ENCODE assay signal across 9 cellular contexts in genomic region chr5:179619776-179620175, GRCh38. TPM values are rescaled to one million over a fixed set of nuclear protein-coding genes. Genes with fewer than 3 reads are reported as not detected.
A peak's percentile ranks its signal among the peaks of the same experiment; 100 is the strongest.
DNase-seq lines count a peak whose midpoint lies in the region; ATAC-seq and TF ChIP-seq lines count a peak whose summit lies in the region.
"Had no signal": no experiment of that assay in that cellular context is flagged by ENCODE, and none has a peak within 500 bp of the region (broad histone marks: within the 10 kb centered on the region; RNA-seq: fewer than 3 reads in every experiment).

No MANE protein-coding gene starts in this region.

- H3K27ac ChIP-seq in cardiac muscle cell (peak overlapping the region; percentile 7), ascending aorta (no peak overlapping the region), thymus (ENCODE audit: low read depth) (no peak overlapping the region)

- ATAC-seq in GM21737 (IDR thresholded peaks at IDR 0.05; ENCODE audit: unreplicated experiment): no peak
- ATAC-seq: HCT116 had no signal

- intact Hi-C loops in cardiac septum (cut with DNase I) (loop anchor here (5.0 kb wide), 1 partner anchor 62 kb away; no protein-coding TSS in a partner anchor), ascending aorta (cut with DNase I) (loop anchor here (10.0 kb wide), 1 partner anchor 1195 kb away; no protein-coding TSS in a partner anchor)

- TF ChIP-seq CTCF in cardiac muscle cell (IDR thresholded peaks at IDR 0.05; ENCODE audit: low read depth, low read length) (no peak), ascending aorta (IDR thresholded peaks at IDR 0.05) (no peak), kidney epithelial cell (IDR thresholded peaks at IDR 0.05; ENCODE audit: insufficient read depth, low read length, poor library complexity, severe bottlenecking) (no peak)

- H3K4me1 ChIP-seq in cardiac muscle cell (ENCODE audit: low read depth) (peaks cover 33% of the 10 kb centered on the region), ascending aorta (peaks cover 3 to 47% of the 10 kb centered on the region in 2 donors), thymus (ENCODE audit: control insufficient read depth, insufficient read depth, low read length) (peaks cover 11% of the 10 kb centered on the region)

- no peak for DNase-seq in cardiac muscle cell (ENCODE audit: low read depth in 1 of 2, low spot score in 1 of 2)
- DNase-seq in cardiac septum (ENCODE audit: low spot score): no peak
- DNase-seq in ascending aorta (ENCODE audit: low spot score in 2 of 2): no peak
- DNase-seq in kidney epithelial cell (ENCODE audit: low read depth): no peak
- DNase-seq in NCI-H1092 (lab: John Stamatoyannopoulos, UW): no peak
- no peak for DNase-seq in mesenteric fat pad (ENCODE audit: low spot score)

- no peaks in the 10 kb centered on the region for H3K27me3 ChIP-seq in cardiac muscle cell
- no peaks in the 10 kb centered on the region for H3K27me3 ChIP-seq in ascending aorta
- no peaks in the 10 kb centered on the region for H3K27me3 ChIP-seq in kidney epithelial cell (ENCODE audit: control insufficient read depth, insufficient read depth, low read length)
- H3K27me3 ChIP-seq in thymus (ENCODE audit: control insufficient read depth, insufficient read depth): no peaks in the 10 kb centered on the region

- WGBS in thymus: 47% methylated on average over 4 of the region's 4 CpGs

- H3K9me3 ChIP-seq in cardiac muscle cell (ENCODE audit: low read depth) (no peaks in the 10 kb centered on the region), ascending aorta (no peaks in the 10 kb centered on the region), thymus (ENCODE audit: control insufficient read depth) (no peaks in the 10 kb centered on the region)

- H3K36me3 ChIP-seq in cardiac muscle cell (peaks cover 73% of the 10 kb centered on the region), ascending aorta (peaks cover 54 to 76% of the 10 kb centered on the region in 2 donors), kidney epithelial cell (ENCODE audit: control insufficient read depth, insufficient read depth, low read length) (peaks cover 3% of the 10 kb centered on the region), thymus (ENCODE audit: control insufficient read depth, insufficient read depth) (peaks cover 37% of the 10 kb centered on the region)

- H3K4me3 ChIP-seq in cardiac muscle cell (peak overlapping the region; percentile 79), ascending aorta (peak overlapping the region; percentile 99 to 100), kidney epithelial cell (ENCODE audit: low read depth, low read length) (peak overlapping the region; percentile 65), thymus (ENCODE audit: low read length) (peak overlapping the region; percentile 33)

RNA-seq across cellular contexts. Expression of gene HNRNPH1, which starts 3.7 kb away (rescaled TPM):
- 467 and 569 TPM in 2 replicates for total RNA-seq in cardiac muscle cell
- polyA plus RNA-seq in cardiac muscle cell: 119 and 126 TPM in 2 replicates
- 222 TPM for total RNA-seq in cardiac septum
- 206 TPM for total RNA-seq in ascending aorta
- 291 and 325 TPM in 2 replicates for total RNA-seq in kidney epithelial cell
- 582 TPM for polyA plus RNA-seq in thymus
- total RNA-seq in mesenteric fat pad: 429 TPM

Comparison
In these comparisons a context has a peak if more than half of its experiments do, and no peak if none do; other contexts are left out.
1. H3K4me3 ChIP-seq: peak in every context shown above with its lines; median percentile 100 in ascending aorta; 79 in cardiac muscle cell; 65 in kidney epithelial cell; 33 in thymus.